Comparison of ENCODE assay signal across 10 cellular contexts in genomic region chr9:127187231-127187956, GRCh38.
DNase-seq lines count a peak whose midpoint lies in the region; ATAC-seq and TF ChIP-seq lines count a peak whose summit lies in the region.
"Had no signal": no experiment of that assay in that cellular context is flagged by ENCODE, and none has a peak within 500 bp of the region (broad histone marks: within the 10 kb centered on the region; RNA-seq: fewer than 3 reads in every experiment).

No MANE protein-coding gene starts in this region.

- WGBS in mesenchymal stem cell: 41% methylated on average over 14 of the region's 14 CpGs

- no peaks in the 10 kb centered on the region for H3K9me3 Mint-ChIP-seq in activated naive CD8-positive, alpha-beta T cell treated with anti-CD3 and anti-CD28 coated beads, Interleukin-2, amount 50 U/mL, for 24 hours
- no peaks in the 10 kb centered on the region for H3K9me3 Mint-ChIP-seq in activated naive CD8-positive, alpha-beta T cell treated with anti-CD3 and anti-CD28 coated beads for 36 hours

- peak overlapping the region; percentile 60 to 92 for H3K18ac ChIP-seq in mesenchymal stem cell (ENCODE audit: low read depth in 1 of 2, low read length in 2 of 2)

- TF ChIP-seq POLR2A in uterus (IDR thresholded peaks at IDR 0.05): peak in 1 of 2 donors; percentile 8
- no peak for TF ChIP-seq POLR2A in GM18505 (IDR thresholded peaks at IDR 0.05; ENCODE audit: borderline replicate concordance, extremely low read depth, insufficient read depth, insufficient read length)

- no peak overlapping the region for H3K27ac Mint-ChIP-seq in activated naive CD8-positive, alpha-beta T cell treated with anti-CD3 and anti-CD28 coated beads, Interleukin-2, amount 50 U/mL, for 24 hours
- no peak overlapping the region for H3K27ac Mint-ChIP-seq in activated naive CD8-positive, alpha-beta T cell treated with anti-CD3 and anti-CD28 coated beads for 36 hours

- no peaks in the 10 kb centered on the region for H3K36me3 Mint-ChIP-seq in activated naive CD8-positive, alpha-beta T cell treated with anti-CD3 and anti-CD28 coated beads, Interleukin-2, amount 50 U/mL, for 24 hours (ENCODE audit: low read depth)
- no peaks in the 10 kb centered on the region for H3K36me3 Mint-ChIP-seq in activated naive CD8-positive, alpha-beta T cell treated with anti-CD3 and anti-CD28 coated beads for 36 hours

- peak overlapping the region; percentile 5 to 71 for H3K4ac ChIP-seq in mesenchymal stem cell (ENCODE audit: low read depth in 1 of 2, low read length in 2 of 2)

- H3K9me3 ChIP-seq in mesenchymal stem cell (ENCODE audit: control insufficient read depth, low read length) (no peaks in the 10 kb centered on the region), uterus (no peaks in the 10 kb centered on the region)

- H3K23ac ChIP-seq in mesenchymal stem cell (ENCODE audit: low read length in 2 of 2): no peak overlapping the region

- H3K4me3 Mint-ChIP-seq in activated naive CD8-positive, alpha-beta T cell treated with anti-CD3 and anti-CD28 coated beads, Interleukin-2, amount 50 U/mL, for 24 hours: no peak overlapping the region
- no peak overlapping the region for H3K4me3 Mint-ChIP-seq in activated naive CD8-positive, alpha-beta T cell treated with anti-CD3 and anti-CD28 coated beads for 36 hours

- H2BK120ac ChIP-seq in mesenchymal stem cell (ENCODE audit: low read depth, low read length): peak overlapping the region; percentile 62

- no peak for DNase-seq in activated naive CD8-positive, alpha-beta T cell treated with anti-CD3 and anti-CD28 coated beads, Interleukin-2, amount 50 U/mL, for 24 hours
- DNase-seq in activated naive CD8-positive, alpha-beta T cell treated with anti-CD3 and anti-CD28 coated beads for 36 hours: no peak
- peak; percentile 87 for DNase-seq in dermis blood vessel endothelial cell
- peak; percentile 98 for DNase-seq in mesenchymal stem cell
- DNase-seq in uterus: peak; percentile 79 to 93
- no peak for DNase-seq in activated CD4-positive, alpha-beta T cell treated with anti-CD3 and anti-CD28 coated beads for 4 hours
- DNase-seq: T-helper 9 cell had no signal

- H2BK12ac ChIP-seq in mesenchymal stem cell (ENCODE audit: low read length in 2 of 2): peak overlapping the region; percentile 94 to 98

- ATAC-seq in activated naive CD8-positive, alpha-beta T cell treated with anti-CD3 and anti-CD28 coated beads, Interleukin-2, amount 50 U/mL, for 24 hours: peak; percentile 74
- ATAC-seq in HG03095 (IDR thresholded peaks at IDR 0.05; ENCODE audit: unreplicated experiment) (no peak), GM18505 (IDR thresholded peaks at IDR 0.05; ENCODE audit: unreplicated experiment) (no peak)

- H3K27me3 ChIP-seq in mesenchymal stem cell (ENCODE audit: control insufficient read depth in 1 of 2, insufficient read depth in 1 of 2, low read length in 2 of 2) (no peaks in the 10 kb centered on the region), uterus (no peaks in the 10 kb centered on the region)

- peaks cover 11% of the 10 kb centered on the region for H3K4me1 Mint-ChIP-seq in activated naive CD8-positive, alpha-beta T cell treated with anti-CD3 and anti-CD28 coated beads, Interleukin-2, amount 50 U/mL, for 24 hours
- H3K4me1 Mint-ChIP-seq in activated naive CD8-positive, alpha-beta T cell treated with anti-CD3 and anti-CD28 coated beads for 36 hours: peaks cover 2% of the 10 kb centered on the region

- H4K8ac ChIP-seq in mesenchymal stem cell (ENCODE audit: low read length): peak overlapping the region; percentile 52

- H3K27ac ChIP-seq in mesenchymal stem cell (ENCODE audit: low read length, poor library complexity, severe bottlenecking) (peak overlapping the region; percentile 36), uterus (peak overlapping the region; percentile 93 to 99)
- H3K27ac ChIP-seq: C4-2B had no signal

- H2AFZ ChIP-seq in mesenchymal stem cell (ENCODE audit: low read depth, low read length): no peak overlapping the region

- H3K4me1 ChIP-seq in mesenchymal stem cell (ENCODE audit: control insufficient read depth, insufficient read depth, low read depth, low read length): peaks cover 13% of the 10 kb centered on the region
- H3K4me1 ChIP-seq in uterus: peaks cover 9 to 22% of the 10 kb centered on the region in 2 donors

- H3K27me3 Mint-ChIP-seq in activated naive CD8-positive, alpha-beta T cell treated with anti-CD3 and anti-CD28 coated beads, Interleukin-2, amount 50 U/mL, for 24 hours: no peaks in the 10 kb centered on the region
- H3K27me3 Mint-ChIP-seq in activated naive CD8-positive, alpha-beta T cell treated with anti-CD3 and anti-CD28 coated beads for 36 hours: no peaks in the 10 kb centered on the region

- no peaks in the 10 kb centered on the region for H3K79me1 ChIP-seq in mesenchymal stem cell (replicated peaks; ENCODE audit: low read length, poor library complexity, severe bottlenecking)

- peak overlapping the region; percentile 82 for H3K9ac ChIP-seq in mesenchymal stem cell (ENCODE audit: low read length)

- H4K91ac ChIP-seq in mesenchymal stem cell (ENCODE audit: low read length): peak overlapping the region; percentile 81

- H2AK5ac ChIP-seq in mesenchymal stem cell (ENCODE audit: low read length, severe bottlenecking): peak overlapping the region; percentile 43

- peak overlapping the region in 1 of 2 experiments; percentile 14 for H3K4me3 ChIP-seq in mesenchymal stem cell (ENCODE audit: insufficient read depth in 1 of 2, low read depth in 1 of 2, low read length in 2 of 2)
- no peak overlapping the region for H3K4me3 ChIP-seq in uterus

- intact Hi-C loops in uterus (cut with DNase I; ENCODE audit: low total_unique reads): no loop called here

- H3K14ac ChIP-seq in mesenchymal stem cell (ENCODE audit: low read length in 2 of 2): no peak overlapping the region

- H3K4me2 ChIP-seq in mesenchymal stem cell (ENCODE audit: low read length, poor library complexity, severe bottlenecking): peak overlapping the region; percentile 46

- H2BK5ac ChIP-seq in mesenchymal stem cell (ENCODE audit: low read depth, low read length, poor library complexity, severe bottlenecking): no peak overlapping the region

- peak in 2 of 4 experiments; percentile 11 to 16 for TF ChIP-seq CTCF in uterus (IDR thresholded peaks at IDR 0.05)

- H2BK15ac ChIP-seq in mesenchymal stem cell (ENCODE audit: low read depth, poor library complexity, severe bottlenecking): no peak overlapping the region

- H3K36me3 ChIP-seq in mesenchymal stem cell (ENCODE audit: control insufficient read depth in 1 of 2, insufficient read depth in 2 of 2, low read depth in 1 of 2, low read length in 2 of 2): no peaks in the 10 kb centered on the region
- no peaks in the 10 kb centered on the region for H3K36me3 ChIP-seq in uterus

Comparison
In these comparisons a context has a peak if more than half of its experiments do, and no peak if none do; other contexts are left out.
1. DNase-seq: peak in dermis blood vessel endothelial cell (single experiment), mesenchymal stem cell (single experiment) and uterus (2 of 2); none in activated naive CD8-positive, alpha-beta T cell treated with anti-CD3 and anti-CD28 coated beads, Interleukin-2, amount 50 U/mL, for 24 hours (single experiment), activated naive CD8-positive, alpha-beta T cell treated with anti-CD3 and anti-CD28 coated beads for 36 hours (single experiment) and activated CD4-positive, alpha-beta T cell treated with anti-CD3 and anti-CD28 coated beads for 4 hours (0 of 2).